ENCODE assay signal across 16 cellular contexts in genomic region chr3:159882367-159882766, GRCh38. TPM values are rescaled to one million over a fixed set of nuclear protein-coding genes. Genes with fewer than 3 reads are reported as not detected.
DNase-seq lines count a peak whose midpoint lies in the region; ATAC-seq and TF ChIP-seq lines count a peak whose summit lies in the region.
"Had no signal": no experiment of that assay in that cellular context is flagged by ENCODE, and none has a peak within 500 bp of the region (broad histone marks: within the 10 kb centered on the region; RNA-seq: fewer than 3 reads in every experiment).

No MANE protein-coding gene starts in this region.

- H3K4me3 ChIP-seq in mesodermal cell (ENCODE audit: extremely low read depth, insufficient read depth, low read length, poor library complexity, severe bottlenecking): no peak overlapping the region
- H3K4me3 ChIP-seq in spleen: no peak overlapping the region
- H3K4me3 ChIP-seq: SJSA1, skin epidermis had no signal

- TF ChIP-seq CTCF in RWPE1 (conservative IDR thresholded peaks at IDR 0.05; ENCODE audit: low read depth) (no peak), spleen (IDR thresholded peaks at IDR 0.05 in 8 of 11, conservative IDR thresholded peaks at IDR 0.05 in 3 of 11) (no peak)

- peaks cover 5% of the 10 kb centered on the region for H3K36me3 ChIP-seq in mesodermal cell (ENCODE audit: control insufficient read depth, insufficient read depth, low read length)
- no peaks in the 10 kb centered on the region for H3K36me3 ChIP-seq in spleen

- ATAC-seq in GM21717 (IDR thresholded peaks at IDR 0.05; ENCODE audit: unreplicated experiment) (no peak), left lobe of liver (no peak)
- ATAC-seq: naive thymus-derived CD8-positive, alpha-beta T cell had no signal

- H3K9me3 ChIP-seq in mesodermal cell (ENCODE audit: control insufficient read depth, low read length) (no peaks in the 10 kb centered on the region), spleen (no peaks in the 10 kb centered on the region)
- H3K9me3 ChIP-seq: SJSA1 had no signal

- intact Hi-C loops in spleen (cut with DNase I; ENCODE audit: low total_unique reads): no loop called here

- POLR2A ChIA-PET in RWPE1 (lab: Yijun Ruan, JAX; ENCODE audit: low non-redundant PET): no interaction called here

- CTCF ChIA-PET in RWPE1 (lab: Yijun Ruan, JAX): interaction anchor here (1.2 kb wide), 1 partner anchor 57 kb away, joined by 5 read pairs; no protein-coding TSS in a partner anchor

- no peaks in the 10 kb centered on the region for H3K27me3 ChIP-seq in spleen (replicated peaks in 1 of 7)
- H3K27me3 ChIP-seq: SJSA1 had no signal

- 86 to 100% methylated on average over 1 of the region's 3 CpGs for WGBS in mesodermal cell (ENCODE audit: insufficient coverage in 2 of 2), 2 experiments
- WGBS in spleen, 5 donors: 64 to 78% (median 71%) methylated on average over 3 of the region's 3 CpGs

- TF ChIP-seq POLR2A in spleen (IDR thresholded peaks at IDR 0.05): no peak

- H3K27ac ChIP-seq in RWPE1 (peak overlapping the region; percentile 63), epithelial cell of prostate (peak overlapping the region; percentile 93), mesodermal cell (ENCODE audit: low read depth, low read length, severe bottlenecking) (peak overlapping the region; percentile 47), spleen (peak overlapping the region in 6 of 8 donors; percentile 36 to 67 (median 60))
- H3K27ac ChIP-seq: SJSA1 had no signal

- DNase-seq in RWPE1 (ENCODE audit: low spot score): no peak
- no peak for DNase-seq in epithelial cell of prostate (ENCODE audit: low read depth, low spot score)
- no peak for DNase-seq in spleen
- DNase-seq in activated CD4-positive, alpha-beta T cell treated with anti-CD3 and anti-CD28 coated beads, Interleukin-2, amount 50 U/mL, for 48 hours: no peak
- no peak for DNase-seq in DMS153 treated with DMSO at 0.1 percent for 48 hours (lab: John Stamatoyannopoulos, UW; ENCODE audit: unreplicated experiment)
- DNase-seq in left lobe of liver (ENCODE audit: low spot score): no peak
- DNase-seq: activated effector memory CD4-positive, alpha-beta T cell treated with Interleukin-2 at 50 U/mL for 16 hours; effector CD4-positive, alpha-beta T cell; GOT3; naive thymus-derived CD8-positive, alpha-beta T cell; NCI-H1092 had no signal

- H3K4me1 ChIP-seq in mesodermal cell (ENCODE audit: control insufficient read depth, insufficient read depth, low read length, poor library complexity, severe bottlenecking) (peaks cover 29% of the 10 kb centered on the region), spleen (peaks cover 0 to 46% (median 14%) of the 10 kb centered on the region in 6 donors)

RNA-seq across cellular contexts. Expression of gene SCHIP1, which starts 42.7 kb away (rescaled TPM):
- polyA plus RNA-seq in mesodermal cell (2013, experiment 1 of 2): 20.6 TPM
- 14.4 TPM for polyA plus RNA-seq in mesodermal cell (2013, experiment 2 of 2)
- total RNA-seq in spleen (10 to 100 TPM in 1 of 7 donors, 1 to 10 TPM in 6; 1.7 to 10.8 (median 4.4) TPM), left lobe of liver (2.3 TPM)
- polyA plus RNA-seq in spleen: 1 to 10 TPM; 1.5 to 4.3 (median 1.7) TPM
- total RNA-seq: naive thymus-derived CD8-positive, alpha-beta T cell had no signal
- polyA plus RNA-seq: IgD-negative memory B cell; naive thymus-derived CD8-positive, alpha-beta T cell had no signal
